ENCODE assay signal across 1 cellular context in genomic region chr14:95515523-95516517, GRCh38.
TF ChIP-seq lines count a peak whose summit lies in the region.

No MANE protein-coding gene starts in this region.

TF ChIP-seq in HepG2, 621 proteins besides CTCF, POLR2A, EP300 and RAD21 (continued from another document and continues in another):
- TF ChIP-seq TRIM22 (IDR thresholded peaks at IDR 0.05) (no peak), ZHX1 (CRISPR knock-in tag; IDR thresholded peaks at IDR 0.05; ENCODE audit: low read depth) (no peak), ZNF407 (CRISPR knock-in tag; IDR thresholded peaks at IDR 0.05; ENCODE audit: not compliant biosample characterization) (no peak), ZNF260 (CRISPR knock-in tag; IDR thresholded peaks at IDR 0.05; ENCODE audit: borderline replicate concordance, low read depth) (no peak), CHCHD3 (CRISPR knock-in tag; IDR thresholded peaks at IDR 0.05) (no peak), SMAD9 (CRISPR knock-in tag; IDR thresholded peaks at IDR 0.05) (no peak), ZNF589 (CRISPR knock-in tag; conservative IDR thresholded peaks at IDR 0.05) (no peak), ZNF576 (CRISPR knock-in tag; IDR thresholded peaks at IDR 0.05) (no peak), NCOA1 (CRISPR knock-in tag; IDR thresholded peaks at IDR 0.05) (no peak), TP53 (CRISPR knock-in tag; conservative IDR thresholded peaks at IDR 0.05) (no peak), ZNF17 (CRISPR knock-in tag; IDR thresholded peaks at IDR 0.05) (no peak), ZC3H13 (CRISPR knock-in tag; IDR thresholded peaks at IDR 0.05) (no peak; the same call in 1 of the 2 replicates), MYC (CRISPR knock-in tag; IDR thresholded peaks at IDR 0.05; ENCODE audit: borderline replicate concordance) (peak; percentile 65), ZNF563 (CRISPR knock-in tag; IDR thresholded peaks at IDR 0.05) (no peak), ZNF446 (CRISPR knock-in tag; IDR thresholded peaks at IDR 0.05) (no peak), BRCA1 (CRISPR knock-in tag; IDR thresholded peaks at IDR 0.05) (no peak), ZNF562 (CRISPR knock-in tag; IDR thresholded peaks at IDR 0.05; ENCODE audit: borderline replicate concordance) (no peak), TAF15 (IDR thresholded peaks at IDR 0.05; ENCODE audit: low read depth, low read length, poor library complexity, severe bottlenecking) (no peak), NFYC (CRISPR knock-in tag; IDR thresholded peaks at IDR 0.05) (no peak), MLXIP (CRISPR knock-in tag; IDR thresholded peaks at IDR 0.05; ENCODE audit: borderline replicate concordance) (no peak), PTBP1 (IDR thresholded peaks at IDR 0.05; ENCODE audit: low read depth, low read length, poor library complexity, severe bottlenecking) (no peak), TRAFD1 (CRISPR knock-in tag; IDR thresholded peaks at IDR 0.05; ENCODE audit: borderline replicate concordance) (no peak), ATF7-NPFF (CRISPR knock-in tag; IDR thresholded peaks at IDR 0.05; ENCODE audit: low read depth) (no peak), NFIB (CRISPR knock-in tag; IDR thresholded peaks at IDR 0.05; ENCODE audit: borderline replicate concordance) (no peak), FLYWCH1 (CRISPR knock-in tag; IDR thresholded peaks at IDR 0.05) (no peak), KDM6A (CRISPR knock-in tag; IDR thresholded peaks at IDR 0.05; ENCODE audit: low read depth) (no peak), EED (CRISPR knock-in tag; IDR thresholded peaks at IDR 0.05) (no peak), ZNF383 (CRISPR knock-in tag; IDR thresholded peaks at IDR 0.05; ENCODE audit: borderline replicate concordance) (no peak), ZSCAN5A (CRISPR knock-in tag; IDR thresholded peaks at IDR 0.05; ENCODE audit: borderline replicate concordance) (no peak), RFXAP (CRISPR knock-in tag; IDR thresholded peaks at IDR 0.05; ENCODE audit: borderline replicate concordance) (no peak), MEF2D (CRISPR knock-in tag; IDR thresholded peaks at IDR 0.05) (no peak), POLR2AphosphoS5 (IDR thresholded peaks at IDR 0.05; ENCODE audit: low read depth, low read length) (no peak), SALL2 (CRISPR knock-in tag; IDR thresholded peaks at IDR 0.05) (0 out of 2 replicates have a peak, but pooled peaks have one; percentile 3), SMAD3 (CRISPR knock-in tag; IDR thresholded peaks at IDR 0.05) (no peak), MATR3 (CRISPR knock-in tag; IDR thresholded peaks at IDR 0.05) (no peak), WIZ (CRISPR knock-in tag; IDR thresholded peaks at IDR 0.05) (no peak), E2F2 (CRISPR knock-in tag; IDR thresholded peaks at IDR 0.05; ENCODE audit: borderline replicate concordance) (no peak; the same call in 1 of the 2 replicates), IKZF5 (CRISPR knock-in tag; IDR thresholded peaks at IDR 0.05) (no peak), JDP2 (CRISPR knock-in tag; IDR thresholded peaks at IDR 0.05; ENCODE audit: borderline replicate concordance) (no peak), ZNF263 (CRISPR knock-in tag; IDR thresholded peaks at IDR 0.05) (no peak; the same call in 1 of the 2 replicates)
